Comparison of ENCODE assay signal across 18 cellular contexts in the genomic region with DNA sequence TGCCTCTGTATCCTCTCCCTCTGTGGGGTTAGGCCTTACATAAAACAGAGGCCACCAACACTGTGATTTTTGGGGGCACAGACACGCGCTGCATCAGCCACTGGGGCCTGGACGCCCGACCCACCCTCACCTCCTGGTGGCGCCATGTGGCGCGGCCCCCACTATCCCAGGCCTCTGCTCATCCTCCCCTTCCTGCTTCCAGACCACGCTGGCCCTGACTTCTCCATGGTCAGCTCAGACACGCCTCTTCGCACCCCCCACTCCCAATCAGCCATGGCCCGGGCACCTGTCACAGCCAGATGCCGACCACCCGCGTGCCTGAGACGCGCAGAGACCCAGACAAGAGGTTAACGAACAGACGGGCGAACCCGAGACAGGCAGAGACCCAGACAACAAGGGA.
DNase-seq lines count a peak whose midpoint lies in the region; ATAC-seq and TF ChIP-seq lines count a peak whose summit lies in the region.
"Had no signal": no experiment of that assay in that cellular context is flagged by ENCODE, and none has a peak within 500 bp of the region (broad histone marks: within the 10 kb centered on the region; RNA-seq: fewer than 3 reads in every experiment).

No MANE protein-coding gene starts in this region.

- H3K27ac Mint-ChIP-seq in CD4-positive, alpha-beta memory T cell: peak overlapping the region in 4 of 7 donors; percentile 75 to 86 (median 80)
- H3K27ac Mint-ChIP-seq in glutamatergic neuron (ENCODE audit: unreplicated experiment) (peak overlapping the region; percentile 72), chondrocyte (ENCODE audit: unreplicated experiment) (no peak overlapping the region)
- peak overlapping the region; percentile 27 for H3K27ac Mint-ChIP-seq in stimulated activated effector memory CD8-positive, alpha-beta T cell treated with anti-CD3 and anti-CD28 coated beads, Interleukin-12 subunit alpha, Interleukin-12 subunit beta, amount 100 ng/mL, for 72 hours

- H3K27ac ChIP-seq in CD4-positive, alpha-beta memory T cell (ENCODE audit: low read depth, low read length): no peak overlapping the region
- H3K27ac ChIP-seq: psoas muscle had no signal

- POLR2A ChIA-PET in CD4-positive, alpha-beta memory T cell (lab: Charles Lee; ENCODE audit: partially characterized antibody): no interaction called here

- no peak overlapping the region for H2AFZ ChIP-seq in Loucy (ENCODE audit: low read length)

- no peaks in the 10 kb centered on the region for H3F3A ChIP-seq in Loucy (ENCODE audit: low read depth)

- no peak for DNase-seq in CD4-positive, alpha-beta memory T cell
- DNase-seq in glutamatergic neuron (no peak), C1 segment of cervical spinal cord (lab: John Stamatoyannopoulos, UW) (no peak), chondrocyte (ENCODE audit: low spot score) (no peak), NCI-H1930 (lab: John Stamatoyannopoulos, UW) (no peak)
- no peak for DNase-seq in stimulated activated effector memory CD8-positive, alpha-beta T cell treated with anti-CD3 and anti-CD28 coated beads, Interleukin-12 subunit alpha, Interleukin-12 subunit beta, amount 100 ng/mL, for 72 hours (ENCODE audit: low spot score in 2 of 2)
- DNase-seq: activated B cell treated with CpG ODN at 0.5 μM for 24 hours, anterior cingulate cortex, NCI-H1105, NCI-H2029, NCI-H2227 treated with DMSO at 0.1 percent for 48 hours, NCI-H69, nucleus accumbens, psoas muscle, T1000 had no signal

- H3K4me3 ChIP-seq in CD4-positive, alpha-beta memory T cell (ENCODE audit: low read length in 2 of 2): no peak overlapping the region
- H3K4me3 ChIP-seq in Loucy (ENCODE audit: low read length, poor library complexity, severe bottlenecking): no peak overlapping the region
- H3K4me3 ChIP-seq: psoas muscle had no signal

- no peak overlapping the region for H3K9ac ChIP-seq in Loucy (ENCODE audit: low read depth, low read length, poor library complexity, severe bottlenecking)

- no peaks in the 10 kb centered on the region for H3K9me2 ChIP-seq in Loucy (replicated peaks; ENCODE audit: low read depth, low read length)

- H3K4me1 Mint-ChIP-seq in CD4-positive, alpha-beta memory T cell: peaks cover 12 to 50% (median 32%) of the 10 kb centered on the region in 4 donors
- H3K4me1 Mint-ChIP-seq in glutamatergic neuron (ENCODE audit: low read depth, unreplicated experiment) (peaks cover 17% of the 10 kb centered on the region), chondrocyte (ENCODE audit: low read depth) (peaks cover 10% of the 10 kb centered on the region)
- peaks cover 28% of the 10 kb centered on the region for H3K4me1 Mint-ChIP-seq in stimulated activated effector memory CD8-positive, alpha-beta T cell treated with anti-CD3 and anti-CD28 coated beads, Interleukin-12 subunit alpha, Interleukin-12 subunit beta, amount 100 ng/mL, for 72 hours

- H3K9me3 Mint-ChIP-seq in CD4-positive, alpha-beta memory T cell: peaks cover 0 to 12% (median 0%) of the 10 kb centered on the region in 8 donors
- H3K9me3 Mint-ChIP-seq in glutamatergic neuron (ENCODE audit: unreplicated experiment) (peaks cover 28% of the 10 kb centered on the region), chondrocyte (ENCODE audit: low read depth) (no peaks in the 10 kb centered on the region)
- H3K9me3 Mint-ChIP-seq in stimulated activated effector memory CD8-positive, alpha-beta T cell treated with anti-CD3 and anti-CD28 coated beads, Interleukin-12 subunit alpha, Interleukin-12 subunit beta, amount 100 ng/mL, for 72 hours: no peaks in the 10 kb centered on the region
- H3K9me3 Mint-ChIP-seq: activated B cell treated with CpG ODN at 0.5 μM for 24 hours; activated naive CD4-positive, alpha-beta T cell treated with anti-CD3 and anti-CD28 coated beads, Interleukin-2, amount 50 U/mL, for 72 hours had no signal

- peaks cover 69% of the 10 kb centered on the region for H3K79me2 ChIP-seq in Loucy (ENCODE audit: insufficient read depth, low read length)

- no peaks in the 10 kb centered on the region for H3K27me3 ChIP-seq in CD4-positive, alpha-beta memory T cell (ENCODE audit: insufficient read depth, low read length)
- H3K27me3 ChIP-seq in Loucy (ENCODE audit: insufficient read depth, low read length, poor library complexity, severe bottlenecking): no peaks in the 10 kb centered on the region

- H4K20me1 ChIP-seq in Loucy (ENCODE audit: insufficient read depth, low read length, poor library complexity, severe bottlenecking): peaks cover 40% of the 10 kb centered on the region

- H3K36me3 Mint-ChIP-seq in CD4-positive, alpha-beta memory T cell: peaks cover 33 to 42% of the 10 kb centered on the region in 2 donors
- H3K36me3 Mint-ChIP-seq in glutamatergic neuron (ENCODE audit: unreplicated experiment) (peaks cover 16% of the 10 kb centered on the region), chondrocyte (ENCODE audit: low read depth) (peaks cover 4% of the 10 kb centered on the region)
- peaks cover 12% of the 10 kb centered on the region for H3K36me3 Mint-ChIP-seq in stimulated activated effector memory CD8-positive, alpha-beta T cell treated with anti-CD3 and anti-CD28 coated beads, Interleukin-12 subunit alpha, Interleukin-12 subunit beta, amount 100 ng/mL, for 72 hours

- CTCF ChIA-PET in CD4-positive, alpha-beta memory T cell (lab: Charles Lee; ENCODE audit: partially characterized antibody): no interaction called here

- no peak for ATAC-seq in stimulated activated effector memory CD8-positive, alpha-beta T cell treated with anti-CD3 and anti-CD28 coated beads, Interleukin-12 subunit alpha, Interleukin-12 subunit beta, amount 100 ng/mL, for 72 hours
- ATAC-seq: activated naive CD4-positive, alpha-beta T cell treated with anti-CD3 and anti-CD28 coated beads, Interleukin-2, amount 50 U/mL, for 72 hours; psoas muscle; SK-N-SH treated with all-trans-retinoic acid at 6 μM for 48 hours had no signal

- H3K4me3 Mint-ChIP-seq in CD4-positive, alpha-beta memory T cell: peak overlapping the region in 2 of 8 donors; percentile 29 to 31
- H3K4me3 Mint-ChIP-seq in glutamatergic neuron (ENCODE audit: unreplicated experiment) (no peak overlapping the region), chondrocyte (ENCODE audit: unreplicated experiment) (no peak overlapping the region)
- no peak overlapping the region for H3K4me3 Mint-ChIP-seq in stimulated activated effector memory CD8-positive, alpha-beta T cell treated with anti-CD3 and anti-CD28 coated beads, Interleukin-12 subunit alpha, Interleukin-12 subunit beta, amount 100 ng/mL, for 72 hours
- H3K4me3 Mint-ChIP-seq: activated B cell treated with CpG ODN at 0.5 μM for 24 hours had no signal

- TF ChIP-seq CTCF in Loucy (conservative IDR thresholded peaks at IDR 0.05; ENCODE audit: low read length) (peak; percentile 26; the same call in 1 of the 2 replicates), glutamatergic neuron (IDR thresholded peaks at IDR 0.05; ENCODE audit: partially characterized antibody, unreplicated experiment) (no peak), chondrocyte (IDR thresholded peaks at IDR 0.05) (no peak)

- peak overlapping the region; percentile 27 for H3K4me2 ChIP-seq in Loucy (ENCODE audit: low read depth, low read length, poor library complexity, severe bottlenecking)

- intact Hi-C loops in CD4-positive, alpha-beta memory T cell (cut with micrococcal nuclease): no loop called here

- no peaks in the 10 kb centered on the region for H3K27me3 Mint-ChIP-seq in CD4-positive, alpha-beta memory T cell
- H3K27me3 Mint-ChIP-seq in glutamatergic neuron (ENCODE audit: unreplicated experiment) (peaks cover 7% of the 10 kb centered on the region), chondrocyte (ENCODE audit: low read depth) (no peaks in the 10 kb centered on the region)
- H3K27me3 Mint-ChIP-seq: activated B cell treated with CpG ODN at 0.5 μM for 24 hours had no signal

- H3K36me3 ChIP-seq in CD4-positive, alpha-beta memory T cell (ENCODE audit: insufficient read depth, low read length): peaks cover 39% of the 10 kb centered on the region
- H3K36me3 ChIP-seq in Loucy (ENCODE audit: insufficient read depth, low read length): peaks cover 37% of the 10 kb centered on the region; the same call in 1 of the 2 replicates

- peaks cover 36% of the 10 kb centered on the region for H3K4me1 ChIP-seq in CD4-positive, alpha-beta memory T cell (ENCODE audit: insufficient read depth, low read length)
- H3K4me1 ChIP-seq in Loucy (ENCODE audit: insufficient read depth, low read length, poor library complexity, severe bottlenecking): peaks cover 30% of the 10 kb centered on the region
- H3K4me1 ChIP-seq: psoas muscle had no signal

- no peaks in the 10 kb centered on the region for H3K9me3 ChIP-seq in CD4-positive, alpha-beta memory T cell (ENCODE audit: control insufficient read depth in 1 of 2, low read length in 2 of 2)
- H3K9me3 ChIP-seq in Loucy (ENCODE audit: insufficient read depth, low read depth, low read length): no peaks in the 10 kb centered on the region
- H3K9me3 ChIP-seq: psoas muscle had no signal
